Comparison of ENCODE assay signal across 17 cellular contexts in the genomic region with DNA sequence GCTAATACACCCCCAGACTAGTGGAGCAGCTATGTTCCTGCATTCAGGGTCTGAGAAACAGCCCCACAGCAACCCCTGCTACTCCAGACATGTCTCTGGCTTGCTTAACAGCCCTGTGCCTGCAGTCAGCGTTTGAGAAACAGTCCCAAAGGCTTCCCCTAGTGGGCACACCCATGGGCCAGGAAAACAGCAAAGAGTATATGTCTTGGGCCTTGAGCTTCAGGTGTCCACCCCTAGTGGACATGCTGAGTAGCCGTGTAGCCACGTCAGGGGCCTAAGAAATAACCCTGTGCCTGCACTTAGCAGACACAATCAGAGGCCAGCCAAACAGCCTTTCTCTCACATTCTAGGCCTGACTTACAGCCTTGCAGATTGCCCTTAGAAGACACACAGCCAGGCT.
DNase-seq lines count a peak whose midpoint lies in the region; ATAC-seq and TF ChIP-seq lines count a peak whose summit lies in the region.
"Had no signal": no experiment of that assay in that cellular context is flagged by ENCODE, and none has a peak within 500 bp of the region (broad histone marks: within the 10 kb centered on the region; RNA-seq: fewer than 3 reads in every experiment).

No MANE protein-coding gene starts in this region.

- ATAC-seq in GM23338 (peak; percentile 87), HG03280 (IDR thresholded peaks at IDR 0.05; ENCODE audit: unreplicated experiment) (no peak)
- ATAC-seq: T-cell had no signal

- intact Hi-C loops in posterior vena cava (cut with DNase I) = no loop called here

- H3K4me3 ChIP-seq in GM23338 = no peak overlapping the region
- H3K4me3 ChIP-seq: BLaER1 treated with 17β-estradiol and CSF1 and Interleukin-3, amounts not matched to agents 10 nM and 100 nM; SJSA1 had no signal

- no peaks in the 10 kb centered on the region for H3K27me3 ChIP-seq in GM23338 (ENCODE audit: insufficient read depth)
- H3K27me3 ChIP-seq: BLaER1 treated with 17β-estradiol and CSF1 and Interleukin-3, amounts not matched to agents 10 nM and 100 nM; SJSA1 had no signal

- DNase-seq in GM23338 (ENCODE audit: low spot score) = peak; percentile 60
- peak; percentile 26 for DNase-seq in SK-MEL-5 (ENCODE audit: low read depth, low spot score)
- no peak for DNase-seq in endothelial cell (ENCODE audit: low spot score)
- DNase-seq in posterior vena cava (ENCODE audit: low spot score) = peak; percentile 54
- no peak for DNase-seq in NCI-H446 treated with DMSO at 0.1 percent for 48 hours (lab: John Stamatoyannopoulos, UW)
- no peak for DNase-seq in NCI-H526 (lab: John Stamatoyannopoulos, UW)
- DNase-seq: KBM-7, MM.1S, NCI-H1105 treated with DMSO at 0.1 percent for 48 hours, NCI-H2029, NCI-H2171 treated with DMSO at 0.1 percent for 48 hours, NCI-H510A, T-cell had no signal

- H3K9me2 ChIP-seq in GM23338 (ENCODE audit: insufficient read depth) = no peaks in the 10 kb centered on the region

- no peaks in the 10 kb centered on the region for H3K36me3 ChIP-seq in GM23338 (ENCODE audit: insufficient read depth)
- H3K36me3 ChIP-seq: BLaER1 treated with 17β-estradiol and CSF1 and Interleukin-3, amounts not matched to agents 10 nM and 100 nM; SJSA1 had no signal

- H3K9me3 Mint-ChIP-seq in GM23338 (no peaks in the 10 kb centered on the region; the same call in 2 of the 3 replicates), endothelial cell (ENCODE audit: unreplicated experiment) (no peaks in the 10 kb centered on the region)

- no peak overlapping the region for H3K4me2 ChIP-seq in GM23338
- H3K4me2 ChIP-seq: BLaER1 treated with 17β-estradiol and CSF1 and Interleukin-3, amounts not matched to agents 10 nM and 100 nM had no signal

- H3K27ac Mint-ChIP-seq in GM23338 = no peak overlapping the region
- no peak overlapping the region for H3K27ac Mint-ChIP-seq in endothelial cell (ENCODE audit: unreplicated experiment)
- H3K27ac Mint-ChIP-seq: T-cell had no signal

- H2AFZ ChIP-seq in GM23338 = no peak overlapping the region

- H3K79me2 ChIP-seq in GM23338 (replicated peaks; ENCODE audit: insufficient read depth) = no peaks in the 10 kb centered on the region

- no peaks in the 10 kb centered on the region for H3F3A ChIP-seq in GM23338 (replicated peaks; ENCODE audit: low read depth)

- H3K4me1 Mint-ChIP-seq in GM23338 (peaks cover 6% of the 10 kb centered on the region; the same call in 2 of the 3 replicates), endothelial cell (ENCODE audit: unreplicated experiment) (no peaks in the 10 kb centered on the region)
- H3K4me1 Mint-ChIP-seq: T-cell had no signal

- H3K4me3 Mint-ChIP-seq in GM23338 (no peak overlapping the region), endothelial cell (ENCODE audit: unreplicated experiment) (no peak overlapping the region)
- H3K4me3 Mint-ChIP-seq: T-cell had no signal

- in situ Hi-C loops in SK-MEL-5 (cut with HindIII; ENCODE audit: low pct_unique_long_range_greater_than_20kb, low sequenced_read_pairs) = no loop called here

- H3K4me1 ChIP-seq in GM23338 (ENCODE audit: insufficient read depth) = no peaks in the 10 kb centered on the region
- H3K4me1 ChIP-seq: BLaER1 treated with 17β-estradiol and CSF1 and Interleukin-3, amounts not matched to agents 10 nM and 100 nM; SJSA1 had no signal

- H3K27ac ChIP-seq in GM23338 (ENCODE audit: low read depth) = no peak overlapping the region
- H3K27ac ChIP-seq: BLaER1 treated with 17β-estradiol and CSF1 and Interleukin-3, amounts not matched to agents 10 nM and 100 nM; RWPE1; SJSA1 had no signal

- H4K20me1 ChIP-seq in GM23338 (replicated peaks; ENCODE audit: insufficient read depth) = no peaks in the 10 kb centered on the region
- H4K20me1 ChIP-seq: BLaER1 treated with 17β-estradiol and CSF1 and Interleukin-3, amounts not matched to agents 10 nM and 100 nM had no signal

- peaks cover 1% of the 10 kb centered on the region for H3K27me3 Mint-ChIP-seq in GM23338 (ENCODE audit: insufficient read depth, low read depth, poor library complexity)
- no peaks in the 10 kb centered on the region for H3K27me3 Mint-ChIP-seq in endothelial cell (ENCODE audit: unreplicated experiment)
- H3K27me3 Mint-ChIP-seq: T-cell had no signal

- TF ChIP-seq CTCF in GM23338 (conservative IDR thresholded peaks at IDR 0.05; ENCODE audit: low read depth in 2 of 2) (peak in 1 of 2 experiments; percentile 46; a peak in 3 of 4 replicates), endothelial cell (IDR thresholded peaks at IDR 0.05; ENCODE audit: unreplicated experiment) (peak; percentile 9)

- H3K36me3 Mint-ChIP-seq in GM23338 (ENCODE audit: low read depth) (no peaks in the 10 kb centered on the region), endothelial cell (ENCODE audit: low read depth, unreplicated experiment) (no peaks in the 10 kb centered on the region)
- H3K36me3 Mint-ChIP-seq: T-cell had no signal

TF ChIP-seq in GM23338, 12 proteins besides CTCF, POLR2A, EP300 and RAD21 (continues in another document):
- TF ChIP-seq EZH2phosphoT487 (IDR thresholded peaks at IDR 0.05; ENCODE audit: unreplicated experiment) (no peak), ZNF114 (CRISPR knock-in tag; IDR thresholded peaks at IDR 0.05) (no peak), CREB1 (CRISPR knock-in tag; IDR thresholded peaks at IDR 0.05; ENCODE audit: low read depth) (no peak), NANOG (IDR thresholded peaks at IDR 0.05; ENCODE audit: borderline replicate concordance) (no peak)
- TF ChIP-seq, protein P1, sequence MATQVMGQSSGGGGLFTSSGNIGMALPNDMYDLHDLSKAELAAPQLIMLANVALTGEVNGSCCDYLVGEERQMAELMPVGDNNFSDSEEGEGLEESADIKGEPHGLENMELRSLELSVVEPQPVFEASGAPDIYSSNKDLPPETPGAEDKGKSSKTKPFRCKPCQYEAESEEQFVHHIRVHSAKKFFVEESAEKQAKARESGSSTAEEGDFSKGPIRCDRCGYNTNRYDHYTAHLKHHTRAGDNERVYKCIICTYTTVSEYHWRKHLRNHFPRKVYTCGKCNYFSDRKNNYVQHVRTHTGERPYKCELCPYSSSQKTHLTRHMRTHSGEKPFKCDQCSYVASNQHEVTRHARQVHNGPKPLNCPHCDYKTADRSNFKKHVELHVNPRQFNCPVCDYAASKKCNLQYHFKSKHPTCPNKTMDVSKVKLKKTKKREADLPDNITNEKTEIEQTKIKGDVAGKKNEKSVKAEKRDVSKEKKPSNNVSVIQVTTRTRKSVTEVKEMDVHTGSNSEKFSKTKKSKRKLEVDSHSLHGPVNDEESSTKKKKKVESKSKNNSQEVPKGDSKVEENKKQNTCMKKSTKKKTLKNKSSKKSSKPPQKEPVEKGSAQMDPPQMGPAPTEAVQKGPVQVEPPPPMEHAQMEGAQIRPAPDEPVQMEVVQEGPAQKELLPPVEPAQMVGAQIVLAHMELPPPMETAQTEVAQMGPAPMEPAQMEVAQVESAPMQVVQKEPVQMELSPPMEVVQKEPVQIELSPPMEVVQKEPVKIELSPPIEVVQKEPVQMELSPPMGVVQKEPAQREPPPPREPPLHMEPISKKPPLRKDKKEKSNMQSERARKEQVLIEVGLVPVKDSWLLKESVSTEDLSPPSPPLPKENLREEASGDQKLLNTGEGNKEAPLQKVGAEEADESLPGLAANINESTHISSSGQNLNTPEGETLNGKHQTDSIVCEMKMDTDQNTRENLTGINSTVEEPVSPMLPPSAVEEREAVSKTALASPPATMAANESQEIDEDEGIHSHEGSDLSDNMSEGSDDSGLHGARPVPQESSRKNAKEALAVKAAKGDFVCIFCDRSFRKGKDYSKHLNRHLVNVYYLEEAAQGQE (IDR thresholded peaks at IDR 0.05; ENCODE audit: unreplicated experiment) = no peak

Comparison
In these comparisons a context has a peak if more than half of its experiments do, and no peak if none do; other contexts are left out.
1. DNase-seq: peak in GM23338 (single experiment), SK-MEL-5 (single experiment) and posterior vena cava (single experiment); none in endothelial cell (single experiment), NCI-H446 treated with DMSO at 0.1 percent for 48 hours (single experiment) and NCI-H526 (0 of 2).